1 cellular context compared by ENCODE assay signal in the genomic region with DNA sequence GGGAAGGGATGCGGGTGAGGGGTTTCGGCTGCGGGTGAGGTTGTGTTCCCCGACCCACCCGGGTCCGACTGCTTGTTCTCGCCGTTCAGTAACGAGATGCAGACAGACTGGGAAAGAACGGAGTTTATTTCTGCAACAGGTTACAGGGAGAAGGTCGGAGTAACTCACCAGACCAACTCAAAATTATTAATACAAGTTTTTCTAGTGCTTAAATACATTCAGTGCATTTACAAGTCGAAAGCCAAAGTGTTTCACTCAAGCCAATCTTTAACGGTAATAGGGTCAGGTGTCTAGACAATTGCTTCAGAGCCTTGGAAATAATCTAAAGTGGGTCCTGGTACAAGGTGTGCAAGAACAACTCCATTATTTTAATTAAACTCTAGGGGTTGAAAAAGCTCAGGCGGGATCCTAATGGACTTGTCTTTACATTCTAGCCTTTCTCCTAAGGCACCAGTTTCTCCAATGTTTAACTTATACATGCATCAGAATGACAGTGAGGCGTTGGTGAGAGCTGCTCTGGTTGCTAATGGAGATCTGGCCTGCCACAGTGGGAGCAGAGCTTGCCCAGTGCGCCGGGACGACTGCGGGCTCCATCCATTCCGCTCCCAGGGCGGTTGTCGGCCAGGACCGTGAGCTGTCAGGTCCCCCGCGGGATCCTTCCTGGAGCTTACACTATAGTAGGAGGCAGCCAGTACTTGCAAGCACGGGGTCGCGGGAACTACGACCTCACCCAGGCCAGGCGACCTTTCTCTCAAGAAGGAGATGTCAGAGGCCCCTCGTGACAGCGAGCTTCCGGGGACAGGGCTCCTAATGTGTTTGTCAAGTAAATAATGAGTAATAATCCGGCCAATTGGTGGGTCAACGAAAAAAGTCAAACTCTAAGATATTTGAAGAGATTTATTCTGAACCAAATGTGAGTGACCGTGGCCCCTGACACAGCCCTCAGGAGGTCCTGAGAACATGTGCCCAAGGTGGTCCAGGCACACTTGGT.
A peak's percentile ranks its signal among the peaks of the same experiment; 100 is the strongest.
TF ChIP-seq lines count a peak whose summit lies in the region.

No MANE protein-coding gene starts in this region.

TF ChIP-seq in HEK293, 187 proteins besides CTCF, POLR2A, EP300 and RAD21 (continued from another document):
- TF ChIP-seq, protein P1, sequence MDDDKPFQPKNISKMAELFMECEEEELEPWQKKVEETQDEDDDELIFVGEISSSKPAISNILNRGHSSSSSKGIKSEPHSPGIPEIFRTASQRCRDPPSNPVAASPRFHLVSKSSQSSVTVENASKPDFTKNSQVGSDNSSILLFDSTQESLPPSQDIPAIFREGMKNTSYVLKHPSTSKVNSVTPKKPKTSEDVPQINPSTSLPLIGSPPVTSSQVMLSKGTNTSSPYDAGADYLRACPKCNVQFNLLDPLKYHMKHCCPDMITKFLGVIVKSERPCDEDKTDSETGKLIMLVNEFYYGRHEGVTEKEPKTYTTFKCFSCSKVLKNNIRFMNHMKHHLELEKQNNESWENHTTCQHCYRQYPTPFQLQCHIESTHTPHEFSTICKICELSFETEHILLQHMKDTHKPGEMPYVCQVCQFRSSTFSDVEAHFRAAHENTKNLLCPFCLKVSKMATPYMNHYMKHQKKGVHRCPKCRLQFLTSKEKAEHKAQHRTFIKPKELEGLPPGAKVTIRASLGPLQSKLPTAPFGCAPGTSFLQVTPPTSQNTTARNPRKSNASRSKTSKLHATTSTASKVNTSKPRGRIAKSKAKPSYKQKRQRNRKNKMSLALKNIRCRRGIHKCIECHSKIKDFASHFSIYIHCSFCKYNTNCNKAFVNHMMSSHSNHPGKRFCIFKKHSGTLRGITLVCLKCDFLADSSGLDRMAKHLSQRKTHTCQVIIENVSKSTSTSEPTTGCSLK (tag by site-specific recombination; IDR thresholded peaks at IDR 0.05): no peak
- peak; percentile 89 for TF ChIP-seq SCRT2 (tag by site-specific recombination; IDR thresholded peaks at IDR 0.05)
- no peak for TF ChIP-seq ZBTB1 (tag by site-specific recombination; IDR thresholded peaks at IDR 0.05)
- TF ChIP-seq ZNF184 (tag by site-specific recombination; IDR thresholded peaks at IDR 0.05): no peak
- no peak for TF ChIP-seq ZNF549 (tag by site-specific recombination; IDR thresholded peaks at IDR 0.05)
- no peak for TF ChIP-seq MYNN (tag by site-specific recombination; IDR thresholded peaks at IDR 0.05; ENCODE audit: borderline replicate concordance)
- TF ChIP-seq ZNF654 (tag by site-specific recombination; IDR thresholded peaks at IDR 0.05; ENCODE audit: low read depth): no peak
- TF ChIP-seq SCRT1 (tag by site-specific recombination; IDR thresholded peaks at IDR 0.05; ENCODE audit: borderline replicate concordance): no peak
- TF ChIP-seq MZF1 (tag by site-specific recombination; IDR thresholded peaks at IDR 0.05; ENCODE audit: borderline replicate concordance): no peak
- TF ChIP-seq BCL11A (tag by site-specific recombination; IDR thresholded peaks at IDR 0.05; ENCODE audit: low read depth): no peak
- no peak for TF ChIP-seq ZNF530 (tag by site-specific recombination; IDR thresholded peaks at IDR 0.05; ENCODE audit: low read depth)
- TF ChIP-seq ZBTB20 (tag by site-specific recombination; IDR thresholded peaks at IDR 0.05): peak; percentile 76; the same call in 1 of the 2 replicates
- no peak for TF ChIP-seq ZNF561 (tag by site-specific recombination; IDR thresholded peaks at IDR 0.05; ENCODE audit: borderline replicate concordance)
- TF ChIP-seq, protein P2, sequence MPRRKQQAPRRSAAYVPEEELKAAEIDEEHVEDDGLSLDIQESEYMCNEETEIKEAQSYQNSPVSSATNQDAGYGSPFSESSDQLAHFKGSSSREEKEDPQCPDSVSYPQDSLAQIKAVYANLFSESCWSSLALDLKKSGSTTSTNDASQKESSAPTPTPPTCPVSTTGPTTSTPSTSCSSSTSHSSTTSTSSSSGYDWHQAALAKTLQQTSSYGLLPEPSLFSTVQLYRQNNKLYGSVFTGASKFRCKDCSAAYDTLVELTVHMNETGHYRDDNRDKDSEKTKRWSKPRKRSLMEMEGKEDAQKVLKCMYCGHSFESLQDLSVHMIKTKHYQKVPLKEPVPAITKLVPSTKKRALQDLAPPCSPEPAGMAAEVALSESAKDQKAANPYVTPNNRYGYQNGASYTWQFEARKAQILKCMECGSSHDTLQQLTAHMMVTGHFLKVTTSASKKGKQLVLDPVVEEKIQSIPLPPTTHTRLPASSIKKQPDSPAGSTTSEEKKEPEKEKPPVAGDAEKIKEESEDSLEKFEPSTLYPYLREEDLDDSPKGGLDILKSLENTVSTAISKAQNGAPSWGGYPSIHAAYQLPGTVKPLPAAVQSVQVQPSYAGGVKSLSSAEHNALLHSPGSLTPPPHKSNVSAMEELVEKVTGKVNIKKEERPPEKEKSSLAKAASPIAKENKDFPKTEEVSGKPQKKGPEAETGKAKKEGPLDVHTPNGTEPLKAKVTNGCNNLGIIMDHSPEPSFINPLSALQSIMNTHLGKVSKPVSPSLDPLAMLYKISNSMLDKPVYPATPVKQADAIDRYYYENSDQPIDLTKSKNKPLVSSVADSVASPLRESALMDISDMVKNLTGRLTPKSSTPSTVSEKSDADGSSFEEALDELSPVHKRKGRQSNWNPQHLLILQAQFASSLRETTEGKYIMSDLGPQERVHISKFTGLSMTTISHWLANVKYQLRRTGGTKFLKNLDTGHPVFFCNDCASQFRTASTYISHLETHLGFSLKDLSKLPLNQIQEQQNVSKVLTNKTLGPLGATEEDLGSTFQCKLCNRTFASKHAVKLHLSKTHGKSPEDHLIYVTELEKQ (tag by site-specific recombination; IDR thresholded peaks at IDR 0.05; ENCODE audit: borderline replicate concordance): no peak
- TF ChIP-seq IKZF3 (tag by site-specific recombination; IDR thresholded peaks at IDR 0.05): no peak
- 0 out of 2 replicates have a peak, but pooled peaks have one; percentile 27 for TF ChIP-seq ZNF10 (tag by site-specific recombination; IDR thresholded peaks at IDR 0.05)
- TF ChIP-seq GLI4 (tag by site-specific recombination; IDR thresholded peaks at IDR 0.05): no peak
- TF ChIP-seq, protein P3, sequence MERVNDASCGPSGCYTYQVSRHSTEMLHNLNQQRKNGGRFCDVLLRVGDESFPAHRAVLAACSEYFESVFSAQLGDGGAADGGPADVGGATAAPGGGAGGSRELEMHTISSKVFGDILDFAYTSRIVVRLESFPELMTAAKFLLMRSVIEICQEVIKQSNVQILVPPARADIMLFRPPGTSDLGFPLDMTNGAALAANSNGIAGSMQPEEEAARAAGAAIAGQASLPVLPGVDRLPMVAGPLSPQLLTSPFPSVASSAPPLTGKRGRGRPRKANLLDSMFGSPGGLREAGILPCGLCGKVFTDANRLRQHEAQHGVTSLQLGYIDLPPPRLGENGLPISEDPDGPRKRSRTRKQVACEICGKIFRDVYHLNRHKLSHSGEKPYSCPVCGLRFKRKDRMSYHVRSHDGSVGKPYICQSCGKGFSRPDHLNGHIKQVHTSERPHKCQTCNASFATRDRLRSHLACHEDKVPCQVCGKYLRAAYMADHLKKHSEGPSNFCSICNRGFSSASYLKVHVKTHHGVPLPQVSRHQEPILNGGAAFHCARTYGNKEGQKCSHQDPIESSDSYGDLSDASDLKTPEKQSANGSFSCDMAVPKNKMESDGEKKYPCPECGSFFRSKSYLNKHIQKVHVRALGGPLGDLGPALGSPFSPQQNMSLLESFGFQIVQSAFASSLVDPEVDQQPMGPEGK (tag by site-specific recombination; IDR thresholded peaks at IDR 0.05): no peak
- no peak for TF ChIP-seq SP2 (tag by site-specific recombination; IDR thresholded peaks at IDR 0.05)
- TF ChIP-seq, protein P4, sequence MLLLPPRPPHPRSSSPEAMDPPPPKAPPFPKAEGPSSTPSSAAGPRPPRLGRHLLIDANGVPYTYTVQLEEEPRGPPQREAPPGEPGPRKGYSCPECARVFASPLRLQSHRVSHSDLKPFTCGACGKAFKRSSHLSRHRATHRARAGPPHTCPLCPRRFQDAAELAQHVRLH (tag by site-specific recombination; IDR thresholded peaks at IDR 0.05): no peak
TF ChIP-seq in HEK293: peak in this region for 4.
